ENCODE assay signal across 25 cellular contexts in the genomic region with DNA sequence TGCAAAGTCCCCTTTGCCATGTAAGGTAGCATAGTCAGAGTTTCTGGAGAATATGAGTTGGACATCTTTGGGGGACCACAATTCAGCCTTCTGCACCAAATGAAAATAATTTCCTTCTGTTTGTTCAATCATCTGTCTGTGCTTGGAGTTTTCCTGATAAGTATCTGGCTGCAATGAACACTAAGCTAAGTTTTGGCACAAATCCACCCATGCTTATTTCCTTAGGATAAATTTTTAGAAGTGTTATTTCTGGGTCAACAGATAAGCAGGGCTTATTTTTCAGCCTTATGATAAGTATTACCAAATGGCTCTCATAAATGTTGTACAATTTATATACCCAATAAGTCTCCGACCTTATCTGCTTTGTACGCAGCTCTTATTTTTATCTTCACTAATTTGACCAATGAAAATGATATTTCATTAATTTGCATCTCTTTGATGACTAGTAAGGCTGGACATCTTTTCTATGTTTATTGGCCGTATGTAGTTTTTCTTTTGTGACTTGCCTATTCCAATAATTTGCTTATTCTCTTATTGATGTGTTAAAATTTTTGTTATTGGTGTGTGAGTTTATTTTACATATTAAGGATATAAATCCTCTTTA. TPM values are rescaled to one million over a fixed set of nuclear protein-coding genes. Genes with fewer than 3 reads are reported as not detected.
"Had no signal": no experiment of that assay in that cellular context is flagged by ENCODE, and none has a peak within 500 bp of the region (broad histone marks: within the 10 kb centered on the region; RNA-seq: fewer than 3 reads in every experiment).

No MANE protein-coding gene starts in this region.

- DNase-seq: Kasumi-1, MM.1S, NCI-H1092 treated with DMSO at 0.1 percent for 48 hours, NCI-H1436, NCI-H187, NCI-H2029, NCI-H2081 treated with DMSO at 0.1 percent for 48 hours, NCI-H2171, NCI-H226, NCI-H446, NCI-H510A, NCI-H524 treated with DMSO at 0.1 percent for 48 hours, NCI-H69, NCI-H774, Right ventricle myocardium superior, RPMI8226, SIG-M5 had no signal

- H3K4me1 Mint-ChIP-seq: IgD-negative memory B cell had no signal

- ATAC-seq: K562 had no signal

- H3K9me3 ChIP-seq: SJSA1 had no signal

- H3K4me3 ChIP-seq: K562, SJSA1, SK-N-MC had no signal

- H3K4me2 ChIP-seq: KMS-11 had no signal

- H3K27ac Mint-ChIP-seq: IgD-negative memory B cell had no signal

- H3K36me3 ChIP-seq: SJSA1 had no signal

- FAIRE-seq: HTR-8/SVneo, K562, RCC 7860 had no signal

- H3K4me1 ChIP-seq: SJSA1 had no signal

- H3K27ac ChIP-seq: HL-60, KMS-11, SJSA1, SK-N-MC had no signal

RNA-seq across cellular contexts. Expression of a gene that starts 59.2 kb away (rescaled TPM):
- total RNA-seq: K562 had no signal
- polyA plus RNA-seq: K562 had no signal
